Comparison of ENCODE assay signal across 1 cellular context in genomic region chr2:171081649-171082111, GRCh38.
TF ChIP-seq lines count a peak whose summit lies in the region.

No MANE protein-coding gene starts in this region.

TF ChIP-seq in GM23338, 12 proteins besides CTCF, POLR2A, EP300 and RAD21 (continued from another document):
- TF ChIP-seq ZNF462 (CRISPR knock-in tag; IDR thresholded peaks at IDR 0.05) (no peak), STAT1 (IDR thresholded peaks at IDR 0.05; ENCODE audit: unreplicated experiment) (no peak), POLR2AphosphoS5 (IDR thresholded peaks at IDR 0.05; ENCODE audit: low read depth) (no peak)
